25 cellular contexts compared by ENCODE assay signal in the genomic region with DNA sequence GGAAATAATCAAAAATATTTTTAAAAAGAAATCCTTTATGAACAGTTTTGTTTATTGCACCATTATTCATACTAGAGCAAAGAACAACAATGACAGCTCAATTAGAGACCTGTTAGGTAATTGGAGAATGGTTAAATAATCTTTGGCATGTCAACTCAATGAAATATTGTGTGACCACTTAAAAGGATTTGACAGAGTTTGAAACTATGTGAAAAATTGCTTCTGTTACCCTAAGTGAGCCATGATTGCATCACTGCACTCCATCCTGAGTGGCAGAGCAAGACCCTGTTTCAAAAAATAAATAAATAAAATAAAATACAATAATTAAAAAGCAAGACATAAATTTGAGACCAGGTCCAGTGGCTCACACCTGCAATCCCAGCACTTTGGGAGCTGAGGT.
A peak's percentile ranks its signal among the peaks of the same experiment; 100 is the strongest.
DNase-seq lines count a peak whose midpoint lies in the region; ATAC-seq, FAIRE-seq and TF ChIP-seq lines count a peak whose summit lies in the region.
"Had no signal": no experiment of that assay in that cellular context is flagged by ENCODE, and none has a peak within 500 bp of the region (broad histone marks: within the 10 kb centered on the region; RNA-seq: fewer than 3 reads in every experiment).

No MANE protein-coding gene starts in this region.

- no peak for DNase-seq in HCT116 (ENCODE audit: low read depth, low spot score)
- peak; percentile 33 for DNase-seq in M059J (ENCODE audit: low read depth)
- DNase-seq in K562 (ENCODE audit: extremely low read depth in 1 of 4, low spot score in 3 of 4) = no peak
- DNase-seq in fibroblast of the aortic adventitia (ENCODE audit: low read depth) = peak; percentile 41
- DNase-seq in vagina (ENCODE audit: extremely low spot score in 2 of 2) = no peak
- no peak for DNase-seq in activated CD4-positive, CD25-positive, alpha-beta regulatory T cell treated with anti-CD3 and anti-CD28 coated beads, Interleukin-2, amount 50 U/mL, for 72 hours
- DNase-seq in NCI-H2081 treated with DMSO at 0.1 percent for 48 hours (lab: John Stamatoyannopoulos, UW) = no peak
- no peak for DNase-seq in left cardiac atrium
- DNase-seq: AML-193; CD4-positive, alpha-beta T cell; GOT3; HCEC 1CT; NCI-H1092 treated with DMSO at 0.1 percent for 48 hours; NCI-H1436; NCI-H187; NCI-H446; NCI-H524 treated with DMSO at 0.1 percent for 48 hours; NCI-H82; NK-92 treated with Interleukin-12 subunit alpha and Interleukin-12 subunit beta, amount 100 ng/mL, for 24 hours; PC-9; SJCRH30 had no signal

- TF ChIP-seq CTCF in HCT116 (IDR thresholded peaks at IDR 0.05 in 2 of 3, conservative IDR thresholded peaks at IDR 0.05 in 1 of 3; ENCODE audit: borderline replicate concordance in 1 of 3, insufficient read depth in 1 of 3, low read depth in 2 of 3, low read length in 2 of 3) (no peak), K562 (IDR thresholded peaks at IDR 0.05 in 2 of 3, conservative IDR thresholded peaks at IDR 0.05 in 1 of 3; ENCODE audit: insufficient read depth in 2 of 3, low read depth in 1 of 3, low read length in 3 of 3) (no peak), fibroblast of the aortic adventitia (IDR thresholded peaks at IDR 0.05; ENCODE audit: insufficient read depth, low read length) (no peak), vagina (IDR thresholded peaks at IDR 0.05) (no peak)

- H3K27ac ChIP-seq in HCT116 (ENCODE audit: low read depth, low read length) = no peak overlapping the region
- no peak overlapping the region for H3K27ac ChIP-seq in K562 (ENCODE audit: extremely low read depth, low read depth, low read length)
- H3K27ac ChIP-seq in vagina = no peak overlapping the region
- H3K27ac ChIP-seq: BLaER1 treated with 17β-estradiol and CSF1 and Interleukin-3, amounts not matched to agents 10 nM and 100 nM; PC-9; SJCRH30 had no signal

- no peak for ATAC-seq in HCT116
- no peak for ATAC-seq in K562
- ATAC-seq in left cardiac atrium = no peak
- ATAC-seq: Right ventricle myocardium inferior, SK-N-SH treated with all-trans-retinoic acid at 6 μM for 48 hours had no signal

- CTCF ChIA-PET in HCT116 (lab: Charles Lee) = no interaction called here
- CTCF ChIA-PET in K562 (lab: Yijun Ruan, JAX; ENCODE audit: low intra/inter-chr PET ratio) = no interaction called here

- POLR2A ChIA-PET in HCT116 (lab: Charles Lee) (no interaction called here), K562 (lab: Yijun Ruan, JAX) (interaction anchor here (0.6 kb wide), 1 partner anchor 289 kb away, joined by 4 read pairs; no protein-coding TSS in a partner anchor)

- no peaks in the 10 kb centered on the region for H3K9me1 ChIP-seq in K562 (ENCODE audit: control insufficient read depth, insufficient read depth, low read length)

- H4K20me1 ChIP-seq in HCT116 (ENCODE audit: insufficient read depth) = no peaks in the 10 kb centered on the region
- no peaks in the 10 kb centered on the region for H4K20me1 ChIP-seq in K562 (replicated peaks; ENCODE audit: control insufficient read depth, insufficient read depth, low read length)
- H4K20me1 ChIP-seq: BLaER1 treated with 17β-estradiol and CSF1 and Interleukin-3, amounts not matched to agents 10 nM and 100 nM had no signal

- TF ChIP-seq RAD21 in HCT116 (IDR thresholded peaks at IDR 0.05; ENCODE audit: low read depth) = no peak
- TF ChIP-seq RAD21 in K562 (CRISPR knock-in tag; conservative IDR thresholded peaks at IDR 0.05 in 1 of 2, IDR thresholded peaks at IDR 0.05 in 1 of 2) = no peak

- no peaks in the 10 kb centered on the region for H3K9me2 ChIP-seq in HCT116 (ENCODE audit: insufficient read depth)

- RAD21 ChIA-PET in HCT116 (lab: Charles Lee; ENCODE audit: low non-redundant PET in 1 of 2, low total read pairs in 2 of 2, uncharacterized antibody in 2 of 2, unreplicated experiment in 2 of 2) = no interaction called here

- H3K4me3 ChIP-seq in HCT116 (replicated peaks in 1 of 2; ENCODE audit: low read depth in 1 of 2, low read length in 2 of 2) (no peak overlapping the region), K562 (no peak overlapping the region), fibroblast of the aortic adventitia (ENCODE audit: low read depth, low read length) (no peak overlapping the region), vagina (no peak overlapping the region)
- H3K4me3 ChIP-seq: BLaER1 treated with 17β-estradiol and CSF1 and Interleukin-3, amounts not matched to agents 10 nM and 100 nM; PC-9; SJCRH30 had no signal

- H3K79me2 ChIP-seq in HCT116 (ENCODE audit: insufficient read depth, low read length) = no peaks in the 10 kb centered on the region
- no peaks in the 10 kb centered on the region for H3K79me2 ChIP-seq in K562 (ENCODE audit: control insufficient read depth, insufficient read depth, low read length)

- no TSS peak for BruUV-seq in HCT116 (replicated peaks; lab: Mats Ljungman, UMichigan)
- no TSS peak for BruUV-seq in K562 (replicated peaks; lab: Mats Ljungman, UMichigan)

- TF ChIP-seq EP300 in K562 (IDR thresholded peaks at IDR 0.05; ENCODE audit: low read length) = no peak

- H3K4me1 ChIP-seq in HCT116 (ENCODE audit: control insufficient read depth in 1 of 2, insufficient read depth in 2 of 2, low read length in 2 of 2) (no peaks in the 10 kb centered on the region), K562 (replicated peaks in 1 of 2; ENCODE audit: control insufficient read depth in 2 of 2, insufficient read depth in 2 of 2, low read length in 2 of 2) (no peaks in the 10 kb centered on the region), vagina (no peaks in the 10 kb centered on the region)
- H3K4me1 ChIP-seq: BLaER1 treated with 17β-estradiol and CSF1 and Interleukin-3, amounts not matched to agents 10 nM and 100 nM; SJCRH30 had no signal

- H3K36me3 ChIP-seq in HCT116 (ENCODE audit: control insufficient read depth in 1 of 2, insufficient read depth in 2 of 2, low read length in 2 of 2) (no peaks in the 10 kb centered on the region), K562 (ENCODE audit: control insufficient read depth, insufficient read depth, low read length) (no peaks in the 10 kb centered on the region), vagina (no peaks in the 10 kb centered on the region)
- H3K36me3 ChIP-seq: BLaER1 treated with 17β-estradiol and CSF1 and Interleukin-3, amounts not matched to agents 10 nM and 100 nM; SJCRH30 had no signal

- H3K4me2 ChIP-seq in HCT116 (ENCODE audit: low read length) = no peak overlapping the region
- H3K4me2 ChIP-seq in K562 (ENCODE audit: insufficient read depth, low read length) = no peak overlapping the region
- H3K4me2 ChIP-seq: BLaER1 treated with 17β-estradiol and CSF1 and Interleukin-3, amounts not matched to agents 10 nM and 100 nM; PC-9 had no signal

- TF ChIP-seq POLR2A in HCT116 (IDR thresholded peaks at IDR 0.05; ENCODE audit: borderline replicate concordance, extremely low read depth, insufficient read depth, insufficient read length) (no peak), K562 (conservative IDR thresholded peaks at IDR 0.05) (no peak), vagina (IDR thresholded peaks at IDR 0.05) (no peak)

- intact Hi-C loops in HCT116 (cut with micrococcal nuclease) (no loop called here), K562 (cut with micrococcal nuclease) (no loop called here), vagina (cut with DNase I) (no loop called here), left cardiac atrium (cut with DNase I) (loop anchor here in 1 of 2 donors (10.0 kb wide), 1 partner anchor 224 kb away; no protein-coding TSS in a partner anchor)

- H3K27me3 ChIP-seq in HCT116 (ENCODE audit: insufficient read depth, low read length) (no peaks in the 10 kb centered on the region), K562 (ENCODE audit: control insufficient read depth in 2 of 2, insufficient read depth in 2 of 2, low read length in 2 of 2) (no peaks in the 10 kb centered on the region), vagina (no peaks in the 10 kb centered on the region)
- H3K27me3 ChIP-seq: BLaER1 treated with 17β-estradiol and CSF1 and Interleukin-3, amounts not matched to agents 10 nM and 100 nM; SJCRH30 had no signal

- H2AFZ ChIP-seq in HCT116 (ENCODE audit: low read depth, low read length, poor library complexity, severe bottlenecking) = no peak overlapping the region
- no peak overlapping the region for H2AFZ ChIP-seq in K562 (ENCODE audit: low read depth, low read length)
- H2AFZ ChIP-seq: PC-9 had no signal

- H3K9me3 ChIP-seq in HCT116 (ENCODE audit: control insufficient read depth in 1 of 2, insufficient read depth in 1 of 2, low read depth in 1 of 2, low read length in 2 of 2) (no peaks in the 10 kb centered on the region), K562 (replicated peaks; ENCODE audit: control insufficient read depth, insufficient read depth, low read depth, low read length) (no peaks in the 10 kb centered on the region), vagina (peaks cover 9% of the 10 kb centered on the region)
- H3K9me3 ChIP-seq: SJCRH30 had no signal

- in situ Hi-C loops in K562 (cut with MboI) = loop anchor here (25.0 kb wide), 1 partner anchor 232 kb away; no protein-coding TSS in a partner anchor

- no peak overlapping the region for H3K9ac ChIP-seq in HCT116 (ENCODE audit: low read length)
- H3K9ac ChIP-seq in K562 (ENCODE audit: insufficient read depth in 1 of 2, low read depth in 2 of 2, low read length in 2 of 2) = no peak overlapping the region
- H3K9ac ChIP-seq: BLaER1 treated with 17β-estradiol and CSF1 and Interleukin-3, amounts not matched to agents 10 nM and 100 nM had no signal

- no peak for FAIRE-seq in K562 (lab: Jason Lieb, UNC)
- FAIRE-seq: A204.1 had no signal

TF ChIP-seq in HCT116, 20 proteins besides CTCF, POLR2A, EP300 and RAD21:
- 0 out of 2 replicates have a peak, but pooled peaks have one; percentile 15 for TF ChIP-seq CEBPB (IDR thresholded peaks at IDR 0.05; ENCODE audit: low read depth)
- no peak for TF ChIP-seq ZNF274 (IDR thresholded peaks at IDR 0.05; ENCODE audit: low read depth, low read length)

TF ChIP-seq in K562, 482 proteins besides CTCF, POLR2A, EP300 and RAD21 (continues in another document):
- TF ChIP-seq CEBPG (CRISPR knock-in tag; IDR thresholded peaks at IDR 0.05) (peak; percentile 51; the same call in 1 of the 2 replicates), CEBPG (tag; conservative IDR thresholded peaks at IDR 0.05 in 1 of 2, IDR thresholded peaks at IDR 0.05 in 1 of 2) (peak; percentile 31 to 86; a peak in 3 of 4 replicates), PKNOX1 (IDR thresholded peaks at IDR 0.05) (peak; percentile 64)

Comparison
In these comparisons a context has a peak if more than half of its experiments do, and no peak if none do; other contexts are left out.
1. DNase-seq: peak in M059J (single experiment) and fibroblast of the aortic adventitia (single experiment); none in HCT116 (single experiment), K562 (0 of 4), vagina (0 of 2), activated CD4-positive, CD25-positive, alpha-beta regulatory T cell treated with anti-CD3 and anti-CD28 coated beads, Interleukin-2, amount 50 U/mL, for 72 hours (single experiment), NCI-H2081 treated with DMSO at 0.1 percent for 48 hours (single experiment) and left cardiac atrium (single experiment).
2. Of the 22 proteins assayed by ChIP-seq in both K562 and HCT116: peak only in K562: none; only in HCT116: none; in both: CEBPB; in neither: 20; mixed calls (peak in some experiments, not most) for 1.